Comparison of ENCODE assay signal across 22 cellular contexts in the genomic region with DNA sequence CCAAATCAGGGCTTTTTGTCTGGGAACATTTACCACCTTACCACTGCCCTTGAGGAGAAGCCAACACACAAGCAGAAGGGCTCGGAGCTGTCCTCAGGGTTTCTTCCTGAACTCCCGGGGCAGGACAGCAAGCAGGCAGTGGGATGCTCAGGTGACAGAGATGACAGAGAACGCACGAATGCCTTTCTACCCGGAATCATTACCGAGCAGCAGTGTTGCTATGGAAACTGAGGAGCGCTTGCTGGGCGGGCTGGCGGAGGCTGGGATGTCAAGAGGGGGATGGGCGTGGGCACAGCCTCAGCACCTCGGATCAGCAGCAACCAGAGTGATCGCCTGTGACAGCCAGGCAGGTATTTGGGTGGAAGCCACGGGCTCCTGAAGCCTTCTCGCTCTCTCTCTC. TPM values are rescaled to one million over a fixed set of nuclear protein-coding genes. Genes with fewer than 3 reads are reported as not detected.
"Had no signal": no experiment of that assay in that cellular context is flagged by ENCODE, and none has a peak within 500 bp of the region (broad histone marks: within the 10 kb centered on the region; RNA-seq: fewer than 3 reads in every experiment).

No MANE protein-coding gene starts in this region.

- H3K27me3 ChIP-seq: cardiac muscle cell, foreskin keratinocyte, hepatocyte, pancreas had no signal

- ATAC-seq: activated T-cell treated with anti-CD3 and anti-CD28 coated beads, Interleukin-2, amount 50 U/mL, for 72 hours; foreskin keratinocyte; natural killer cell treated with Interleukin-12 subunit alpha and Interleukin-12 subunit beta and Interleukin-15 and Interleukin-18, amount 100 ng/mL, for 72 hours; pancreas; psoas muscle; right cardiac atrium had no signal

- H3K27ac Mint-ChIP-seq: activated naive CD4-positive, alpha-beta T cell treated with anti-CD3 and anti-CD28 coated beads for 36 hours; activated naive CD8-positive, alpha-beta T cell treated with anti-CD3 and anti-CD28 coated beads, Interleukin-2, amount 10 ng/mL, durations not matched to agents 7 days and 5 days; activated T-cell treated with anti-CD3 and anti-CD28 coated beads, Interleukin-2, amount 50 U/mL, for 72 hours; natural killer cell treated with Interleukin-12 subunit alpha and Interleukin-12 subunit beta and Interleukin-15 and Interleukin-18, amount 100 ng/mL, for 72 hours; T-helper 1 cell treated with Interleukin-12 subunit alpha and Interleukin-12 subunit beta and Interleukin-4 antibody, amounts not matched to agents 30 μg/mL and 1 μg/mL, for 36 hours had no signal

- H3K9me3 Mint-ChIP-seq: activated CD4-positive, alpha-beta memory T cell treated with anti-CD3 and anti-CD28 coated beads, Interleukin-2, amount 10 ng/mL, durations not matched to agents 7 days and 5 days; activated naive CD4-positive, alpha-beta T cell treated with anti-CD3 and anti-CD28 coated beads for 36 hours; activated naive CD8-positive, alpha-beta T cell treated with anti-CD3 and anti-CD28 coated beads, Interleukin-2, amount 10 ng/mL, durations not matched to agents 7 days and 5 days; activated T-cell treated with anti-CD3 and anti-CD28 coated beads, Interleukin-2, amount 50 U/mL, for 72 hours; natural killer cell treated with Interleukin-12 subunit alpha and Interleukin-12 subunit beta and Interleukin-15 and Interleukin-18, amount 100 ng/mL, for 72 hours; T-helper 1 cell treated with Interleukin-12 subunit alpha and Interleukin-12 subunit beta and Interleukin-4 antibody, amounts not matched to agents 30 μg/mL and 1 μg/mL, for 36 hours had no signal

- H3K4me1 ChIP-seq: foreskin keratinocyte, pancreas, psoas muscle, upper lobe of left lung had no signal

- H3K79me2 ChIP-seq: hepatocyte had no signal

- H3K4me3 Mint-ChIP-seq: activated CD4-positive, alpha-beta memory T cell treated with anti-CD3 and anti-CD28 coated beads, Interleukin-2, amount 10 ng/mL, durations not matched to agents 7 days and 5 days; activated naive CD4-positive, alpha-beta T cell treated with anti-CD3 and anti-CD28 coated beads for 36 hours; activated naive CD8-positive, alpha-beta T cell treated with anti-CD3 and anti-CD28 coated beads, Interleukin-2, amount 10 ng/mL, durations not matched to agents 7 days and 5 days; activated T-cell treated with anti-CD3 and anti-CD28 coated beads, Interleukin-2, amount 50 U/mL, for 72 hours; natural killer cell treated with Interleukin-12 subunit alpha and Interleukin-12 subunit beta and Interleukin-15 and Interleukin-18, amount 100 ng/mL, for 72 hours; T-helper 1 cell treated with Interleukin-12 subunit alpha and Interleukin-12 subunit beta and Interleukin-4 antibody, amounts not matched to agents 30 μg/mL and 1 μg/mL, for 36 hours had no signal

- H3K36me3 ChIP-seq: cardiac muscle cell, pancreas, upper lobe of left lung had no signal

- H3K27ac ChIP-seq: cardiac muscle cell, foreskin keratinocyte, hepatocyte, pancreas, psoas muscle, upper lobe of left lung had no signal

- H3K4me3 ChIP-seq: cardiac muscle cell, hepatocyte, pancreas, psoas muscle, upper lobe of left lung had no signal

- H3K9me3 ChIP-seq: pancreas, psoas muscle, upper lobe of left lung had no signal

- H3K36me3 Mint-ChIP-seq: activated naive CD8-positive, alpha-beta T cell treated with anti-CD3 and anti-CD28 coated beads, Interleukin-2, amount 10 ng/mL, durations not matched to agents 7 days and 5 days; natural killer cell treated with Interleukin-12 subunit alpha and Interleukin-12 subunit beta and Interleukin-15 and Interleukin-18, amount 100 ng/mL, for 72 hours had no signal

- H2AFZ ChIP-seq: hepatocyte had no signal

- DNase-seq: activated CD4-positive, alpha-beta memory T cell treated with anti-CD3 and anti-CD28 coated beads, Interleukin-2, amount 10 ng/mL, durations not matched to agents 7 days and 5 days; activated CD4-positive, alpha-beta T cell treated with anti-CD3 and anti-CD28 coated beads for 48 hours; activated CD4-positive, CD25-positive, alpha-beta regulatory T cell; activated effector memory CD4-positive, alpha-beta T cell treated with Interleukin-2 at 50 U/mL for 16 hours; activated naive CD4-positive, alpha-beta T cell treated with anti-CD3 and anti-CD28 coated beads for 36 hours; activated naive CD8-positive, alpha-beta T cell treated with anti-CD3 and anti-CD28 coated beads, Interleukin-2, amount 10 ng/mL, durations not matched to agents 7 days and 5 days; activated T-cell treated with anti-CD3 and anti-CD28 coated beads, Interleukin-2, amount 50 U/mL, for 72 hours; amniotic stem cell; dermis blood vessel endothelial cell; effector memory CD4-positive, alpha-beta T cell; foreskin keratinocyte; kidney glomerular epithelial cell; psoas muscle; stimulated activated CD4-positive, alpha-beta T cell treated with anti-CD3 and anti-CD28 coated beads, Interleukin-4, amount 100 ng/mL, for 24 hours; stimulated activated naive CD4-positive, alpha-beta T cell treated with Interleukin-2 at 50 U/mL for 16 hours; upper lobe of left lung had no signal

- H3K4me2 ChIP-seq: hepatocyte had no signal

RNA-seq across cellular contexts. Expression of a gene that starts 31.4 kb away (rescaled TPM):
- total RNA-seq: activated CD4-positive, alpha-beta memory T cell treated with anti-CD3 and anti-CD28 coated beads, Interleukin-2, amount 10 ng/mL, durations not matched to agents 7 days and 5 days; activated naive CD4-positive, alpha-beta T cell treated with anti-CD3 and anti-CD28 coated beads for 36 hours; activated naive CD8-positive, alpha-beta T cell treated with anti-CD3 and anti-CD28 coated beads, Interleukin-2, amount 10 ng/mL, durations not matched to agents 7 days and 5 days; activated T-cell treated with anti-CD3 and anti-CD28 coated beads, Interleukin-2, amount 50 U/mL, for 72 hours; cardiac muscle cell; natural killer cell treated with Interleukin-12 subunit alpha and Interleukin-12 subunit beta and Interleukin-15 and Interleukin-18, amount 100 ng/mL, for 72 hours had no signal
